9 cellular contexts compared by ENCODE assay signal in the genomic region with DNA sequence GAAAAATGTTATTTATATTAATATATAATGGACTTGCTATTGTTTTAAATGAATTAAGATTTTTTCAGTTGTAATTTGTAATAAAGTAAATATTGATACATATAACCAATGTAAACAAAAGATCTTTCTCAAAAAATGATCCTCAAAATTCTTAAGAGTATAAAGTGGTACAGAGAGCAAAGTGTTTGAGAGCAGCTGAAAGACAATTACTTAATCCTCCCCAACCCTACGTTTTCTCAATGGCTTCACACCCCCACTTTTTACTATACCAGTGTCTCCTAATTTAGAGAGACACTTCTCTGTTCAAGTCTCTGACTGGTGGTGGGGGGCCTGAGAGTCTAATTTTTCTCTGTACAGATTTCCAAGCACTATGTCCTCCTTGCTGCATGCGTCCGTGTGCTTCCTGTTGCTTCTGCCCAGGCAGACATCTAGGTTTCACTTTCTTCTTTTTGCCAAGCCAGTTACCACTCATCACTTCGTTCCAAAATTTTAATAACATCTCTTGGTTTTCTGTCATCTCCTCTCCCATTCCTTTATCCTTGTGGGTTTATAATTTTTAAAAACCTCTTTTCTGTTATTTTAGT.
A peak's percentile ranks its signal among the peaks of the same experiment; 100 is the strongest.
DNase-seq lines count a peak whose midpoint lies in the region; ATAC-seq and TF ChIP-seq lines count a peak whose summit lies in the region.
"Had no signal": no experiment of that assay in that cellular context is flagged by ENCODE, and none has a peak within 500 bp of the region (broad histone marks: within the 10 kb centered on the region; RNA-seq: fewer than 3 reads in every experiment).

No MANE protein-coding gene starts in this region.

- peak overlapping the region; percentile 67 for H3K4me3 Mint-ChIP-seq in central memory CD8-positive, alpha-beta T cell

- TF ChIP-seq CTCF in GM12865 (IDR thresholded peaks at IDR 0.05; ENCODE audit: insufficient read depth, low read depth, low read length, missing control alignments) = no peak

- H3K27me3 Mint-ChIP-seq in central memory CD8-positive, alpha-beta T cell = no peaks in the 10 kb centered on the region

- H3K4me3 ChIP-seq in GM12865 (ENCODE audit: low read depth, low read length) = peak overlapping the region; percentile 48

- H3K4me1 Mint-ChIP-seq in central memory CD8-positive, alpha-beta T cell = no peaks in the 10 kb centered on the region

- peaks cover 12% of the 10 kb centered on the region for H3K9me3 Mint-ChIP-seq in central memory CD8-positive, alpha-beta T cell

- no peak overlapping the region for H3K27ac Mint-ChIP-seq in central memory CD8-positive, alpha-beta T cell (ENCODE audit: low read depth)

- ATAC-seq in GM21528 (IDR thresholded peaks at IDR 0.05; ENCODE audit: low FRiP score, unreplicated experiment) = peak; percentile 79
- ATAC-seq in central memory CD8-positive, alpha-beta T cell (replicated peaks; ENCODE audit: extremely low read depth, poor library complexity, severe bottlenecking) = no peak

- H3K36me3 Mint-ChIP-seq in central memory CD8-positive, alpha-beta T cell (ENCODE audit: insufficient read depth) = no peaks in the 10 kb centered on the region

- peak; percentile 51 for DNase-seq in GM12865 (ENCODE audit: low read depth)
- peak; percentile 7 for DNase-seq in LoVo (ENCODE audit: low spot score)
- no peak for DNase-seq in central memory CD8-positive, alpha-beta T cell (ENCODE audit: low spot score in 2 of 2)
- DNase-seq in NCI-H526 treated with DMSO at 0.1 percent for 48 hours (lab: John Stamatoyannopoulos, UW) = no peak
- no peak for DNase-seq in middle frontal gyrus (ENCODE audit: extremely low spot score, low spot score)
- no peak for DNase-seq in T1000 (lab: John Stamatoyannopoulos, UW)
- no peak for DNase-seq in NCI-H1105 treated with DMSO at 0.1 percent for 48 hours (lab: John Stamatoyannopoulos, UW)
- DNase-seq: IMR-90 had no signal

Comparison
In these comparisons a context has a peak if more than half of its experiments do, and no peak if none do; other contexts are left out.
1. DNase-seq: peak in GM12865 (single experiment) and LoVo (single experiment); none in central memory CD8-positive, alpha-beta T cell (0 of 2), NCI-H526 treated with DMSO at 0.1 percent for 48 hours (single experiment), middle frontal gyrus (single experiment), T1000 (single experiment) and NCI-H1105 treated with DMSO at 0.1 percent for 48 hours (single experiment).